30 cellular contexts compared by ENCODE assay signal in the genomic region with DNA sequence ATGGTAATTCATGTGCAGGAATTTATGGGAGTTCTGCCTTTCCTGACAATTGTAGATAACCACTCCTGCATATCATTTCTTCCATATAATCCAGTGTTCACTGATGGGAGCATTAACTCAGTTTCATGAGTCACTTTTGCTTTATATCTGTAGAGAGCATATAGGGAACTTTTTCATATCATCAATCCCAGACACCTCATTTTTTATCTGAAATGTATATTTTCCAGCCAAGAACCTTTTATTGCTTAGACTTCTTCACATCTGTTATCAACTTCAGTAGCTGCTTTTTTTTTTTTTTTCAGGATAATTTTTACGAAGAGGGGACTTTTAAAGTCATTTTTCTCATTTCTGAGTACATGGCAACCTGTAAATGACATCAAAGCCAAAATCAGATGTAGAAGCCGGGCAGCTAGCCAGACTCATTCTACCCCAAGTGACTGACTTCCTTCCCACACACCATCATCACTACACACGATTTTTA. TPM values are rescaled to one million over a fixed set of nuclear protein-coding genes. Genes with fewer than 3 reads are reported as not detected.
DNase-seq lines count a peak whose midpoint lies in the region; ATAC-seq, FAIRE-seq and TF ChIP-seq lines count a peak whose summit lies in the region.
"Had no signal": no experiment of that assay in that cellular context is flagged by ENCODE, and none has a peak within 500 bp of the region (broad histone marks: within the 10 kb centered on the region; RNA-seq: fewer than 3 reads in every experiment).

No MANE protein-coding gene starts in this region.

- peak overlapping the region; percentile 24 for H3K4me2 ChIP-seq in endothelial cell of umbilical vein (ENCODE audit: insufficient read depth, low read length)
- no peak overlapping the region for H3K4me2 ChIP-seq in smooth muscle cell

- H3K9me1 ChIP-seq in endothelial cell of umbilical vein (replicated peaks; ENCODE audit: control insufficient read depth, extremely low read depth, insufficient read depth, low read length) = no peaks in the 10 kb centered on the region

- dilution Hi-C loops in endothelial cell of umbilical vein (cut with MboI; ENCODE audit: extremely low pct_ligation_motif_present, low sequenced_read_pairs) = no loop called here

- no peak for TF ChIP-seq POLR2A in endothelial cell of umbilical vein (IDR thresholded peaks at IDR 0.05; ENCODE audit: low read depth, low read length)
- no peak for TF ChIP-seq POLR2A in body of pancreas (IDR thresholded peaks at IDR 0.05)

- H3F3A ChIP-seq in smooth muscle cell (ENCODE audit: low read depth) = no peaks in the 10 kb centered on the region

- H3K27me3 Mint-ChIP-seq in activated CD8-positive, alpha-beta memory T cell treated with anti-CD3 and anti-CD28 coated beads, Interleukin-2, amount 10 ng/mL, durations not matched to agents 7 days and 5 days = no peaks in the 10 kb centered on the region
- H3K27me3 Mint-ChIP-seq in T-helper 17 cell = no peaks in the 10 kb centered on the region
- H3K27me3 Mint-ChIP-seq: activated naive CD4-positive, alpha-beta T cell treated with anti-CD3 and anti-CD28 coated beads, Interleukin-2, amount 10 ng/mL, durations not matched to agents 7 days and 5 days; naive thymus-derived CD8-positive, alpha-beta T cell; T-cell had no signal

- no peak for ATAC-seq in activated CD8-positive, alpha-beta memory T cell treated with anti-CD3 and anti-CD28 coated beads, Interleukin-2, amount 10 ng/mL, durations not matched to agents 7 days and 5 days
- ATAC-seq in T-helper 17 cell (no peak), body of pancreas (no peak)
- ATAC-seq: naive thymus-derived CD8-positive, alpha-beta T cell; Panc1; T-cell had no signal

- H2AFZ ChIP-seq in endothelial cell of umbilical vein (ENCODE audit: low read depth, low read length) = no peak overlapping the region
- H2AFZ ChIP-seq in smooth muscle cell (ENCODE audit: low read depth) = no peak overlapping the region

- POLR2A ChIA-PET in endothelial cell of umbilical vein (lab: Charles Lee) = no interaction called here

- no peaks in the 10 kb centered on the region for H3K79me2 ChIP-seq in endothelial cell of umbilical vein (ENCODE audit: control insufficient read depth, insufficient read depth, low read length)
- no peaks in the 10 kb centered on the region for H3K79me2 ChIP-seq in smooth muscle cell (ENCODE audit: low read depth)

- peak overlapping the region; percentile 44 for H3K27ac Mint-ChIP-seq in activated CD8-positive, alpha-beta memory T cell treated with anti-CD3 and anti-CD28 coated beads, Interleukin-2, amount 10 ng/mL, durations not matched to agents 7 days and 5 days
- H3K27ac Mint-ChIP-seq in T-helper 17 cell = peak overlapping the region; percentile 39
- H3K27ac Mint-ChIP-seq: activated naive CD4-positive, alpha-beta T cell treated with anti-CD3 and anti-CD28 coated beads, Interleukin-2, amount 10 ng/mL, durations not matched to agents 7 days and 5 days; activated T-helper 1 cell treated with anti-CD3 and anti-CD28 coated beads, Interleukin-12 subunit alpha, Interleukin-12 subunit beta, Interleukin-2, Interleukin-4 antibody, amounts not matched to agents 30 ng/mL and 10 ng/mL and 1 ng/mL, durations not matched to agents 14 hours and 24 hours and 36 hours had no signal

- no peak overlapping the region for H3K4me3 Mint-ChIP-seq in activated CD8-positive, alpha-beta memory T cell treated with anti-CD3 and anti-CD28 coated beads, Interleukin-2, amount 10 ng/mL, durations not matched to agents 7 days and 5 days
- H3K4me3 Mint-ChIP-seq in T-helper 17 cell = no peak overlapping the region
- H3K4me3 Mint-ChIP-seq: activated naive CD4-positive, alpha-beta T cell treated with anti-CD3 and anti-CD28 coated beads, Interleukin-2, amount 10 ng/mL, durations not matched to agents 7 days and 5 days; activated T-helper 1 cell treated with anti-CD3 and anti-CD28 coated beads, Interleukin-12 subunit alpha, Interleukin-12 subunit beta, Interleukin-2, Interleukin-4 antibody, amounts not matched to agents 30 ng/mL and 10 ng/mL and 1 ng/mL, durations not matched to agents 14 hours and 24 hours and 36 hours; naive thymus-derived CD8-positive, alpha-beta T cell; T-cell had no signal

- CTCF ChIA-PET in activated CD8-positive, alpha-beta memory T cell treated with anti-CD3 and anti-CD28 coated beads, Interleukin-2, amount 10 ng/mL, durations not matched to agents 7 days and 5 days (lab: Charles Lee) = interaction anchor here (1.4 to 2.5 kb wide), 3 partner anchors 9 to 104 kb away, joined by 3 to 7 read pairs (median 3); no protein-coding TSS in a partner anchor
- CTCF ChIA-PET in endothelial cell of umbilical vein (lab: Charles Lee) = interaction anchor here (0.6 to 3.2 kb wide), 8 partner anchors 11 to 136 kb away, joined by 3 to 13 read pairs (median 7); a partner anchor contains a TSS

- DNase-seq in activated CD8-positive, alpha-beta memory T cell treated with anti-CD3 and anti-CD28 coated beads, Interleukin-2, amount 10 ng/mL, durations not matched to agents 7 days and 5 days = no peak
- no peak for DNase-seq in activated CD8-positive, alpha-beta memory T cell treated with anti-CD3 and anti-CD28 coated beads for 24 hours
- DNase-seq in T-helper 17 cell (no peak), endothelial cell of umbilical vein (ENCODE audit: low read depth, low spot score) (peak; percentile 79), smooth muscle cell (lab: John Stamatoyannopoulos, UW; ENCODE audit: unreplicated experiment) (no peak), NCI-H128 (lab: John Stamatoyannopoulos, UW; ENCODE audit: unreplicated experiment) (no peak), body of pancreas (no peak)
- no peak for DNase-seq in effector CD4-positive, alpha-beta T cell
- DNase-seq: activated CD4-positive, alpha-beta T cell treated with anti-CD3 and anti-CD28 coated beads for 1 hour; activated naive CD4-positive, alpha-beta T cell treated with anti-CD3 and anti-CD28 coated beads, Interleukin-2, amount 10 ng/mL, durations not matched to agents 7 days and 5 days; amniotic stem cell; cortex of kidney; GDM1; left ventricle myocardium inferior; midbrain; naive thymus-derived CD8-positive, alpha-beta T cell; NCI-H1092; NCI-H187 treated with DMSO at 0.1 percent for 48 hours; NCI-H526 treated with DMSO at 0.1 percent for 48 hours; occipital lobe; SIG-M5; stomach; T-cell; thyroid gland had no signal

- H3K4me3 ChIP-seq in endothelial cell of umbilical vein (replicated peaks in 1 of 3; ENCODE audit: insufficient read depth in 1 of 3, low read depth in 1 of 3, low read length in 3 of 3) (no peak overlapping the region), smooth muscle cell (no peak overlapping the region), body of pancreas (no peak overlapping the region)
- H3K4me3 ChIP-seq: left ventricle myocardium inferior, stomach, thyroid gland had no signal

- peaks cover 70% of the 10 kb centered on the region for H3K36me3 Mint-ChIP-seq in activated CD8-positive, alpha-beta memory T cell treated with anti-CD3 and anti-CD28 coated beads, Interleukin-2, amount 10 ng/mL, durations not matched to agents 7 days and 5 days
- H3K36me3 Mint-ChIP-seq in T-helper 17 cell (ENCODE audit: low read depth) = peaks cover 9% of the 10 kb centered on the region

- H3K27me3 ChIP-seq in endothelial cell of umbilical vein (ENCODE audit: control insufficient read depth in 2 of 2, insufficient read depth in 2 of 2, low read length in 2 of 2) (no peaks in the 10 kb centered on the region), smooth muscle cell (ENCODE audit: low read depth) (no peaks in the 10 kb centered on the region), body of pancreas (no peaks in the 10 kb centered on the region)
- H3K27me3 ChIP-seq: stomach, thyroid gland had no signal

- H3K9ac ChIP-seq in endothelial cell of umbilical vein (replicated peaks; ENCODE audit: extremely low read depth, insufficient read depth, low read length) = no peak overlapping the region
- H3K9ac ChIP-seq in smooth muscle cell (ENCODE audit: low read depth) = no peak overlapping the region

- H4K20me1 ChIP-seq in endothelial cell of umbilical vein (replicated peaks; ENCODE audit: control insufficient read depth, extremely low read depth, insufficient read depth, low read length) (no peaks in the 10 kb centered on the region), smooth muscle cell (ENCODE audit: low read depth) (no peaks in the 10 kb centered on the region)

- H3K9me3 ChIP-seq in T-helper 17 cell (ENCODE audit: control insufficient read depth, low read length, poor library complexity, severe bottlenecking) = no peaks in the 10 kb centered on the region
- no peaks in the 10 kb centered on the region for H3K9me3 ChIP-seq in endothelial cell of umbilical vein (replicated peaks; ENCODE audit: control insufficient read depth, insufficient read depth, low read length)
- no peaks in the 10 kb centered on the region for H3K9me3 ChIP-seq in smooth muscle cell (replicated peaks; ENCODE audit: low read depth)
- no peaks in the 10 kb centered on the region for H3K9me3 ChIP-seq in body of pancreas
- H3K9me3 ChIP-seq: left ventricle myocardium inferior, stomach, thyroid gland had no signal

- H3K36me3 ChIP-seq in endothelial cell of umbilical vein (ENCODE audit: control insufficient read depth in 2 of 2, extremely low read depth in 1 of 2, insufficient read depth in 2 of 2, low read length in 2 of 2) (peaks cover 0 to 2% of the 10 kb centered on the region in 2 experiments), smooth muscle cell (ENCODE audit: low read depth) (no peaks in the 10 kb centered on the region), body of pancreas (replicated peaks in 1 of 2; ENCODE audit: insufficient read depth in 1 of 2, low read depth in 2 of 2) (peaks cover 0 to 10% of the 10 kb centered on the region in 2 donors)

- peak; percentile 76 for FAIRE-seq in endothelial cell of umbilical vein (lab: Jason Lieb, UNC)
- FAIRE-seq: A204.1, bronchial epithelial cell, H54, islet of Langerhans had no signal

- H3K9me3 Mint-ChIP-seq in activated CD8-positive, alpha-beta memory T cell treated with anti-CD3 and anti-CD28 coated beads, Interleukin-2, amount 10 ng/mL, durations not matched to agents 7 days and 5 days (ENCODE audit: low read depth) = no peaks in the 10 kb centered on the region
- H3K9me3 Mint-ChIP-seq: activated naive CD4-positive, alpha-beta T cell treated with anti-CD3 and anti-CD28 coated beads, Interleukin-2, amount 10 ng/mL, durations not matched to agents 7 days and 5 days; activated T-helper 1 cell treated with anti-CD3 and anti-CD28 coated beads, Interleukin-12 subunit alpha, Interleukin-12 subunit beta, Interleukin-2, Interleukin-4 antibody, amounts not matched to agents 30 ng/mL and 10 ng/mL and 1 ng/mL, durations not matched to agents 14 hours and 24 hours and 36 hours; naive thymus-derived CD8-positive, alpha-beta T cell; T-cell had no signal

- intact Hi-C loops in endothelial cell of umbilical vein (cut with micrococcal nuclease) (no loop called here), body of pancreas (cut with DNase I) (no loop called here)

- peak overlapping the region; percentile 46 for H3K27ac ChIP-seq in endothelial cell of umbilical vein (ENCODE audit: insufficient read depth, low read depth, low read length)
- H3K27ac ChIP-seq in smooth muscle cell (ENCODE audit: low read depth) = peak overlapping the region; percentile 62
- H3K27ac ChIP-seq in body of pancreas = no peak overlapping the region

- 74% methylated on average over 3 of the region's 3 CpGs for WGBS in smooth muscle cell (ENCODE audit: low lambda C conversion rate)
- 79% methylated on average over 3 of the region's 3 CpGs for WGBS in body of pancreas, 2 donors

- H3K4me1 ChIP-seq in endothelial cell of umbilical vein (ENCODE audit: control insufficient read depth, extremely low read depth, insufficient read depth, low read length) (peaks cover 48% of the 10 kb centered on the region), smooth muscle cell (ENCODE audit: low read depth) (no peaks in the 10 kb centered on the region), body of pancreas (peaks cover 22% of the 10 kb centered on the region)

- H3K4me1 Mint-ChIP-seq in activated CD8-positive, alpha-beta memory T cell treated with anti-CD3 and anti-CD28 coated beads, Interleukin-2, amount 10 ng/mL, durations not matched to agents 7 days and 5 days = no peaks in the 10 kb centered on the region
- H3K4me1 Mint-ChIP-seq in T-helper 17 cell = no peaks in the 10 kb centered on the region
- H3K4me1 Mint-ChIP-seq: activated naive CD4-positive, alpha-beta T cell treated with anti-CD3 and anti-CD28 coated beads, Interleukin-2, amount 10 ng/mL, durations not matched to agents 7 days and 5 days; T-cell had no signal

- TF ChIP-seq CTCF in endothelial cell of umbilical vein (IDR thresholded peaks at IDR 0.05; ENCODE audit: extremely low read depth in 1 of 2, insufficient read depth in 1 of 2, low read depth in 1 of 2, low read length in 2 of 2) (no peak), smooth muscle cell (IDR thresholded peaks at IDR 0.05; ENCODE audit: borderline replicate concordance, insufficient read depth, poor library complexity, severe bottlenecking) (no peak), body of pancreas (IDR thresholded peaks at IDR 0.05) (no peak)

- no TSS peak for BruUV-seq in endothelial cell of umbilical vein (replicated peaks; lab: Mats Ljungman, UMichigan)

RNA-seq across cellular contexts. Expression of a gene that starts 41.1 kb away (rescaled TPM):
- 10 to 100 TPM; 46.3 to 48.1 TPM for total RNA-seq in activated CD8-positive, alpha-beta memory T cell treated with anti-CD3 and anti-CD28 coated beads, Interleukin-2, amount 10 ng/mL, durations not matched to agents 7 days and 5 days
- total RNA-seq in T-helper 17 cell (10 to 100 TPM; 32.2 to 42.0 TPM), endothelial cell of umbilical vein (21.7 and 22.1 TPM in 2 replicates), smooth muscle cell (19.3 and 20.5 TPM in 2 replicates), body of pancreas (10 to 100 TPM; 22.1 to 26.4 TPM)
- polyA plus RNA-seq in endothelial cell of umbilical vein (17.4 and 19.3 TPM in 2 replicates), smooth muscle cell (18.4 and 22.8 TPM in 2 replicates)
- polyA plus RNA-seq in endothelial cell of umbilical vein (2011; cell fraction: cytosol; rRNA removed) = 15.0 and 15.5 TPM in 2 replicates
- polyA plus RNA-seq in endothelial cell of umbilical vein (2011; cell fraction: nucleus; rRNA removed) = 32.6 and 37.9 TPM in 2 replicates
- polyA plus RNA-seq in endothelial cell of umbilical vein (2012) = 17.0 and 17.5 TPM in 2 replicates
- polyA minus RNA-seq in endothelial cell of umbilical vein = 44.7 and 57.5 TPM in 2 replicates
- polyA minus RNA-seq in endothelial cell of umbilical vein (2011; cell fraction: cytosol; rRNA and poly(A)+ RNA removed) = 48.2 TPM
- 25.0 and 26.8 TPM in 2 replicates for polyA minus RNA-seq in endothelial cell of umbilical vein (2011; cell fraction: nucleus; rRNA and poly(A)+ RNA removed)

Comparison
In these comparisons a context has a peak if more than half of its experiments do, and no peak if none do; other contexts are left out.
1. H3K27ac ChIP-seq: peak in endothelial cell of umbilical vein (single experiment) and smooth muscle cell (single experiment); none in body of pancreas (0 of 4).